In the genomic region with DNA sequence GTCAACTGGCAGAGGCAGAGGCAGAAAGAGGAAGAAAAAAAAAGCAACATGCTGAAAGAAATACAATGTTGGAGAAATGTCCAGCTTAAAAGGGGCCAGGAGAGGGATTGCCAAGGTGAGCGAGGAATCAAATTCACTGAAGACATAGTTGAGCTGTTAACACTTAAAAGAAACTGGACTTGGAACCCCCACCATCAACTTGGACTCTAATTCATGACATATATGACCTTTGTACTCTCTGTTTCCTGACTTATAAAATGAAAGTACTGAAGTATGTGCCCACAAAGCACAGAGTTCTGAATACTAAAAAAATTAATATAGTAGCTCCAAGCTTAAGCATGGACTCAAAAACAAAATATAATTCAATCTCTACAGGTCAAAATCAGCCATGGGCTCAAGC, we compare ENCODE assay signal across 24 cellular contexts. TPM values are rescaled to one million over a fixed set of nuclear protein-coding genes. Genes with fewer than 3 reads are reported as not detected.
A peak's percentile ranks its signal among the peaks of the same experiment; 100 is the strongest.
DNase-seq lines count a peak whose midpoint lies in the region; ATAC-seq, FAIRE-seq and TF ChIP-seq lines count a peak whose summit lies in the region.
"Had no signal": no experiment of that assay in that cellular context is flagged by ENCODE, and none has a peak within 500 bp of the region (broad histone marks: within the 10 kb centered on the region; RNA-seq: fewer than 3 reads in every experiment).

No MANE protein-coding gene starts in this region.

- no peak overlapping the region for H3K27ac ChIP-seq in MM.1S (ENCODE audit: low read length)
- H3K27ac ChIP-seq: BLaER1, PC-9, RWPE1, SJCRH30 had no signal

- H2AFZ ChIP-seq in MM.1S (ENCODE audit: low read length): no peak overlapping the region
- H2AFZ ChIP-seq: PC-9 had no signal

- no peaks in the 10 kb centered on the region for H3K79me2 ChIP-seq in MM.1S (ENCODE audit: low read length)

- no peak for TF ChIP-seq CTCF in MM.1S (IDR thresholded peaks at IDR 0.05; ENCODE audit: low read length)
- TF ChIP-seq CTCF in mucosa of descending colon (IDR thresholded peaks at IDR 0.05): no peak

- H3K9me3 ChIP-seq in MM.1S (replicated peaks; ENCODE audit: insufficient read depth, low read length) (no peaks in the 10 kb centered on the region), mucosa of descending colon (no peaks in the 10 kb centered on the region)
- H3K9me3 ChIP-seq: BLaER1, SJCRH30 had no signal

- H3K9me2 ChIP-seq in MM.1S (replicated peaks; ENCODE audit: insufficient read depth, low read length): no peaks in the 10 kb centered on the region

- H3K27me3 ChIP-seq in MM.1S (replicated peaks; ENCODE audit: insufficient read depth, low read length): 0 out of 2 replicates have a peak, but pooled peaks cover 4% of the 10 kb centered on the region
- H3K27me3 ChIP-seq: BLaER1, SJCRH30 had no signal

- H4K20me1 ChIP-seq in MM.1S (ENCODE audit: insufficient read depth, low read length): no peaks in the 10 kb centered on the region
- H4K20me1 ChIP-seq: BLaER1 had no signal

- intact Hi-C loops in mucosa of descending colon (cut with DNase I, micrococcal nuclease) (no loop called here), sciatic nerve (cut with DNase I) (no loop called here)

- H3K4me1 ChIP-seq in MM.1S (ENCODE audit: low read length): 0 out of 2 replicates have a peak, but pooled peaks cover 5% of the 10 kb centered on the region
- no peaks in the 10 kb centered on the region for H3K4me1 ChIP-seq in mucosa of descending colon (ENCODE audit: low read depth)
- H3K4me1 ChIP-seq: BLaER1, SJCRH30 had no signal

- DNase-seq in GM19239 (ENCODE audit: insufficient read length, low spot score) (no peak), MM.1S (peak; percentile 21), NOMO-1 treated with dmso at 0.1 percent for 144 hours (lab: John Stamatoyannopoulos, UW; ENCODE audit: unreplicated experiment) (peak; percentile 64), mucosa of descending colon (no peak), HPDE6-E6E7 (ENCODE audit: extremely low spot score) (no peak), sciatic nerve (ENCODE audit: low spot score) (no peak)
- DNase-seq: Calu3; CD8-positive, alpha-beta T cell; DMS53; EL; NCI-H1048; NCI-H146; NCI-H2081; NCI-H2171 treated with DMSO at 0.1 percent for 48 hours; NCI-H446 treated with DMSO at 0.1 percent for 48 hours; NCI-H69; PC-9; SJCRH30 had no signal

- FAIRE-seq in GM19239 (lab: Jason Lieb, UNC): peak; percentile 53
- FAIRE-seq: GM12891 had no signal

- ATAC-seq in mucosa of descending colon (peak; percentile 46), HG03025 (IDR thresholded peaks at IDR 0.05; ENCODE audit: low FRiP score, unreplicated experiment) (no peak), sciatic nerve (no peak)
- ATAC-seq: CD8-positive, alpha-beta T cell had no signal

- H3K36me3 ChIP-seq in MM.1S (replicated peaks; ENCODE audit: insufficient read depth, low read length): no peaks in the 10 kb centered on the region
- H3K36me3 ChIP-seq in mucosa of descending colon (ENCODE audit: low read depth): no peaks in the 10 kb centered on the region
- H3K36me3 ChIP-seq: BLaER1, SJCRH30 had no signal

- H3F3A ChIP-seq in MM.1S (ENCODE audit: insufficient read depth, low read length): no peaks in the 10 kb centered on the region

- 0 out of 2 replicates have a peak overlapping the region, but pooled peaks have one; percentile 2 for H3K4me2 ChIP-seq in MM.1S (ENCODE audit: low read depth, low read length)
- H3K4me2 ChIP-seq: BLaER1, PC-9 had no signal

- H3K9ac ChIP-seq in MM.1S (ENCODE audit: low read length): no peak overlapping the region
- H3K9ac ChIP-seq: BLaER1 had no signal

- no peak overlapping the region for H3K4me3 ChIP-seq in MM.1S (ENCODE audit: low read length)
- no peak overlapping the region for H3K4me3 ChIP-seq in mucosa of descending colon
- H3K4me3 ChIP-seq: BLaER1, PC-9, SJCRH30 had no signal

RNA-seq across cellular contexts. Expression of a gene that starts 16.1 kb away (rescaled TPM):
- total RNA-seq in mucosa of descending colon (not detected), sciatic nerve (not detected)
- total RNA-seq: A673; Calu3; CD8-positive, alpha-beta T cell; H4; PC-9; SJCRH30 had no signal

RNA-seq across cellular contexts. Expression of a gene that starts 26.0 kb away (rescaled TPM):
- not detected for total RNA-seq in mucosa of descending colon
- total RNA-seq in sciatic nerve: not detected
- total RNA-seq: A673; Calu3; CD8-positive, alpha-beta T cell; H4; PC-9; SJCRH30 had no signal

RNA-seq across cellular contexts. Expression of a gene that starts 30.2 kb away (rescaled TPM):
- total RNA-seq in mucosa of descending colon: not detected
- total RNA-seq in sciatic nerve: not detected
- total RNA-seq: A673; Calu3; CD8-positive, alpha-beta T cell; H4; PC-9; SJCRH30 had no signal

Comparison
In these comparisons a context has a peak if more than half of its experiments do, and no peak if none do; other contexts are left out.
1. DNase-seq: peak in MM.1S (single experiment) and NOMO-1 treated with dmso at 0.1 percent for 144 hours (single experiment); none in GM19239 (single experiment), mucosa of descending colon (0 of 3), HPDE6-E6E7 (single experiment) and sciatic nerve (single experiment).